8 cellular contexts compared by ENCODE assay signal in the genomic region with DNA sequence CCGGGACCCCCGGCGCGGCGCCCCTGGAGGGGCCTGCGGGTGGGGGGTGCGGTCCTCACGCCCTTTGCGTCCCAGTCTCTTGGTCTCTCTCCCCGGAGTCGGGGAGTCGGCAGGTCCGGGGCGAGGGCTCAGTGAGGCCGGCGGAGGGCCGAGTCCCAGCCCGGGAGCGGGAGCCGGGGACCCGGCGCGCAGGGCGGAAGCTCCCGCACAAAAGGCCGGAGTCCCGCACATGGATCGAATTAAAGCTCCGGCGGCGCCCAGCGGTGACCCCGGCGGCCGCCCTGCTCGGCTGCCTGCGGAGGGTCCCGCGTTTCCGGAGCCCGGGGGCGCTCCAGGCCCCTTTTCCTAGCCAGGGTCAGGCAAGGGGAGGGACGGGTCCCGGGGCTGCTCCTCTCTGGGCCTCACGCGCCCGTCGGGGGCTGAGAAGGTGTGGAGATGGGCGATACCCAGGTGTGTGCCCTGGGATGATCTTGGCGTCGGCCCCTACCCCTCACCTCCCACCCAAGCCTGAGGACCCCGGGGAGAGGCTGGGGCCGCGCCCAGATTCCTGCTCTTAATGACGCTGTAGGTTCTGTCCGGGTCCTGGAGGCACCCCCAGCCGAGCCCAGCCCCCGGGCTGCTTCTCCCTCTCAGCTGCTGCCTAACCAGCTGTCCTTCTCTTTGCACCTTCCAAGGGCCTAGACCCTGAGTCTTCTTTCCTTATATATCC. TPM values are rescaled to one million over a fixed set of nuclear protein-coding genes. Genes with fewer than 3 reads are reported as not detected.
DNase-seq lines count a peak whose midpoint lies in the region; ATAC-seq lines count a peak whose summit lies in the region.

No MANE protein-coding gene starts in this region.

- peaks cover 0 to 15% of the 10 kb centered on the region in 2 donors for H3K4me1 Mint-ChIP-seq in effector memory CD8-positive, alpha-beta T cell (ENCODE audit: low read depth in 2 of 2)

- peak overlapping the region; percentile 23 to 65 for H3K4me3 Mint-ChIP-seq in effector memory CD8-positive, alpha-beta T cell

- ATAC-seq in Right ventricle myocardium inferior (peak; percentile 11), aorta (ENCODE audit: low FRiP score) (peak; percentile 23), HG02973 (IDR thresholded peaks at IDR 0.05; ENCODE audit: unreplicated experiment) (no peak), HG02798 (IDR thresholded peaks at IDR 0.05; ENCODE audit: poor library complexity, unreplicated experiment) (no peak)
- no peak for ATAC-seq in effector memory CD8-positive, alpha-beta T cell (replicated peaks)

- WGBS in mesodermal cell (ENCODE audit: insufficient coverage in 2 of 2), 2 experiments: 0 to 1% methylated on average over 33 to 45 of the region's 58 CpGs
- WGBS in aorta, 2 donors: 0 to 1% methylated on average over 37 to 58 of the region's 58 CpGs

- H3K36me3 ChIP-seq in mesodermal cell (ENCODE audit: control insufficient read depth, insufficient read depth, low read length): peaks cover 15% of the 10 kb centered on the region
- H3K36me3 ChIP-seq in aorta (ENCODE audit: control insufficient read depth in 1 of 2, insufficient read depth in 2 of 2, low read length in 1 of 2): no peaks in the 10 kb centered on the region

- no peaks in the 10 kb centered on the region for H3K36me3 Mint-ChIP-seq in effector memory CD8-positive, alpha-beta T cell (ENCODE audit: insufficient read depth)

- H3K9me3 ChIP-seq in mesodermal cell (ENCODE audit: control insufficient read depth, low read length): no peaks in the 10 kb centered on the region
- H3K9me3 ChIP-seq in aorta (ENCODE audit: control insufficient read depth, low read length): no peaks in the 10 kb centered on the region

- peaks cover 58 to 83% of the 10 kb centered on the region in 2 donors for H3K27me3 Mint-ChIP-seq in effector memory CD8-positive, alpha-beta T cell

- intact Hi-C loops in Right ventricle myocardium inferior (cut with DNase I): no loop called here
- intact Hi-C loops in cardiac septum (cut with DNase I): no loop called here
- intact Hi-C loops in aorta (cut with DNase I): no loop called here

- H3K9me3 Mint-ChIP-seq in effector memory CD8-positive, alpha-beta T cell: no peaks in the 10 kb centered on the region

- peak; percentile 59 for DNase-seq in Right ventricle myocardium inferior (ENCODE audit: missing footprints)
- no peak for DNase-seq in cardiac septum (ENCODE audit: low spot score)
- DNase-seq in effector memory CD8-positive, alpha-beta T cell: no peak
- no peak for DNase-seq in aorta
- DNase-seq in NOMO-1 treated with DMSO at 0.1 percent for 48 hours (lab: John Stamatoyannopoulos, UW; ENCODE audit: unreplicated experiment): no peak

- H3K27me3 ChIP-seq in aorta (ENCODE audit: control insufficient read depth in 1 of 2, insufficient read depth in 2 of 2, low read length in 1 of 2): no peaks in the 10 kb centered on the region

- H3K27ac ChIP-seq in mesodermal cell (ENCODE audit: low read depth, low read length, severe bottlenecking): peak overlapping the region; percentile 23
- peak overlapping the region; percentile 89 to 96 for H3K27ac ChIP-seq in aorta (ENCODE audit: low read depth in 1 of 2, low read length in 2 of 2)

- H3K27ac Mint-ChIP-seq in effector memory CD8-positive, alpha-beta T cell: no peak overlapping the region

- H3K4me1 ChIP-seq in mesodermal cell (ENCODE audit: control insufficient read depth, insufficient read depth, low read length, poor library complexity, severe bottlenecking) (peaks cover 30% of the 10 kb centered on the region), aorta (ENCODE audit: control insufficient read depth in 1 of 2, insufficient read depth in 2 of 2, low read length in 2 of 2) (no peaks in the 10 kb centered on the region)

- H3K4me3 ChIP-seq in mesodermal cell (ENCODE audit: extremely low read depth, insufficient read depth, low read length, poor library complexity, severe bottlenecking) (peak overlapping the region; percentile 88), aorta (ENCODE audit: low read length in 2 of 2) (peak overlapping the region; percentile 98 to 99)

RNA-seq across cellular contexts. Expression of a gene that starts 0.5 kb away (rescaled TPM):
- total RNA-seq in Right ventricle myocardium inferior (97.6 TPM), cardiac septum (40.6 TPM), aorta (100 to 1,000 TPM; 418 to 507 TPM)
- 81.1 TPM for polyA plus RNA-seq in mesodermal cell (2013, experiment 1 of 2)
- 60.5 TPM for polyA plus RNA-seq in mesodermal cell (2013, experiment 2 of 2)
- 100 to 1,000 TPM; 192 to 584 TPM for polyA plus RNA-seq in aorta

RNA-seq across cellular contexts. Expression of a gene that starts 16.8 kb away (rescaled TPM):
- total RNA-seq in Right ventricle myocardium inferior: not detected
- total RNA-seq in cardiac septum: not detected
- polyA plus RNA-seq in mesodermal cell (2013, experiment 1 of 2): not detected
- not detected for polyA plus RNA-seq in mesodermal cell (2013, experiment 2 of 2)
- not detected for total RNA-seq in aorta
- 1 to 10 TPM in 1 of 2 donors, not detected in 1; 5.8 TPM for polyA plus RNA-seq in aorta

RNA-seq across cellular contexts. Expression of a gene that starts 23.0 kb away (rescaled TPM):
- 57.2 TPM for total RNA-seq in Right ventricle myocardium inferior
- 2.9 TPM for total RNA-seq in cardiac septum
- 1.7 TPM for polyA plus RNA-seq in mesodermal cell (2013, experiment 1 of 2)
- polyA plus RNA-seq in mesodermal cell (2013, experiment 2 of 2): 2.1 TPM
- total RNA-seq in aorta: 1 to 10 TPM; 2.5 to 4.3 TPM
- polyA plus RNA-seq in aorta: 1 to 10 TPM; 5.6 to 9.8 TPM

RNA-seq across cellular contexts. Expression of a gene that starts 48.3 kb away (rescaled TPM):
- 6.2 TPM for total RNA-seq in Right ventricle myocardium inferior
- 4.9 TPM for total RNA-seq in cardiac septum
- 4.8 TPM for polyA plus RNA-seq in mesodermal cell (2013, experiment 1 of 2)
- 5.2 TPM for polyA plus RNA-seq in mesodermal cell (2013, experiment 2 of 2)
- total RNA-seq in aorta: 1 to 10 TPM; 1.2 to 1.3 TPM
- polyA plus RNA-seq in aorta: 1 to 10 TPM; 1.3 to 4.6 TPM

Comparison
In these comparisons a context has a peak if more than half of its experiments do, and no peak if none do; other contexts are left out.
1. RNA of a gene that starts 23.0 kb away (total RNA-seq): 57.2 TPM in Right ventricle myocardium inferior (single experiment); 2.5 to 4.3 TPM in aorta and 2.9 TPM in cardiac septum (single experiment); every median in the first group is over 10 times any median in the second.
2. ATAC-seq: peak in Right ventricle myocardium inferior (single experiment) and aorta (single experiment); none in effector memory CD8-positive, alpha-beta T cell (single experiment), HG02973 (single experiment) and HG02798 (single experiment).